Comparison of ENCODE assay signal across 9 cellular contexts in genomic region chr16:55370762-55371482, GRCh38. TPM values are rescaled to one million over a fixed set of nuclear protein-coding genes. Genes with fewer than 3 reads are reported as not detected.
DNase-seq lines count a peak whose midpoint lies in the region; ATAC-seq and TF ChIP-seq lines count a peak whose summit lies in the region.
"Had no signal": no experiment of that assay in that cellular context is flagged by ENCODE, and none has a peak within 500 bp of the region (broad histone marks: within the 10 kb centered on the region; RNA-seq: fewer than 3 reads in every experiment).

No MANE protein-coding gene starts in this region.

- no peak for TF ChIP-seq EP300 in stomach (IDR thresholded peaks at IDR 0.05)

- in situ Hi-C loops in brain microvascular endothelial cell (cut with HindIII; ENCODE audit: low pct_ligation_motif_present, low sequenced_read_pairs) = no loop called here

- DNase-seq in NCI-H1417 (lab: John Stamatoyannopoulos, UW) (peak in 2 of 3 experiments; percentile 65 to 81), NCI-H1417 treated with DMSO at 0.1 percent for 48 hours (lab: John Stamatoyannopoulos, UW) (no peak), NCI-H1105 treated with DMSO at 0.1 percent for 48 hours (lab: John Stamatoyannopoulos, UW) (peak; percentile 82), brain microvascular endothelial cell (peak; percentile 31), iPS-NIHi7 (ENCODE audit: extremely low spot score) (peak; percentile 85), stomach (peak; percentile 33), NCI-H2107 treated with DMSO at 0.1 percent for 48 hours (lab: John Stamatoyannopoulos, UW; ENCODE audit: unreplicated experiment) (no peak)

- TF ChIP-seq POLR2A in stomach (IDR thresholded peaks at IDR 0.05) = no peak

- 9 to 12% (median 10%) methylated on average over 24 to 26 of the region's 26 CpGs for WGBS in stomach, 5 donors

- ATAC-seq in GM18868 (IDR thresholded peaks at IDR 0.05; ENCODE audit: unreplicated experiment) = no peak

- H3K27ac ChIP-seq in brain microvascular endothelial cell = no peak overlapping the region
- H3K27ac ChIP-seq in stomach = no peak overlapping the region

- intact Hi-C loops in stomach (cut with DNase I; ENCODE audit: low total_unique reads) = no loop called here

- H3K9me3 ChIP-seq in stomach = no peaks in the 10 kb centered on the region

- H3K27me3 ChIP-seq in brain microvascular endothelial cell (replicated peaks) = peaks cover 11% of the 10 kb centered on the region
- peaks cover 0 to 56% (median 20%) of the 10 kb centered on the region in 3 donors for H3K27me3 ChIP-seq in stomach

- H3K36me3 ChIP-seq in brain microvascular endothelial cell (replicated peaks) = no peaks in the 10 kb centered on the region
- H3K36me3 ChIP-seq in stomach = no peaks in the 10 kb centered on the region

- peaks cover 0 to 16% (median 7%) of the 10 kb centered on the region in 4 donors for H3K4me1 ChIP-seq in stomach

- TF ChIP-seq CTCF in brain microvascular endothelial cell (IDR thresholded peaks at IDR 0.05; ENCODE audit: low read depth, low read length, missing control alignments) (peak; percentile 63), stomach (IDR thresholded peaks at IDR 0.05) (peak in 1 of 7 experiments; percentile 17)

- H3K4me3 ChIP-seq in brain microvascular endothelial cell (ENCODE audit: low read depth, low read length) (no peak overlapping the region), stomach (no peak overlapping the region)

RNA-seq across cellular contexts. Expression of gene IRX6, which starts 46.9 kb away (rescaled TPM):
- not detected for total RNA-seq in stomach
- under 1 TPM in 1 of 3 donors, not detected in 2; 0.10 TPM for polyA plus RNA-seq in stomach
- total RNA-seq: CD4-positive, alpha-beta memory T cell had no signal
- polyA plus RNA-seq: CD4-positive, alpha-beta memory T cell had no signal

Comparison
In these comparisons a context has a peak if more than half of its experiments do, and no peak if none do; other contexts are left out.
1. DNase-seq: peak in NCI-H1417 (2 of 3), NCI-H1105 treated with DMSO at 0.1 percent for 48 hours (single experiment), brain microvascular endothelial cell (single experiment), iPS-NIHi7 (single experiment) and stomach (single experiment); none in NCI-H1417 treated with DMSO at 0.1 percent for 48 hours (single experiment) and NCI-H2107 treated with DMSO at 0.1 percent for 48 hours (single experiment).